ENCODE assay signal across 8 cellular contexts in genomic region chr5:66306105-66306843, GRCh38.
DNase-seq lines count a peak whose midpoint lies in the region; ATAC-seq, FAIRE-seq and TF ChIP-seq lines count a peak whose summit lies in the region.

No MANE protein-coding gene starts in this region.

- H3K27ac Mint-ChIP-seq in MCF 10A (ENCODE audit: low read depth, unreplicated experiment) (no peak overlapping the region), immature natural killer cell (no peak overlapping the region)

- TF ChIP-seq CTCF in D721Med (IDR thresholded peaks at IDR 0.05; ENCODE audit: insufficient read depth, missing control alignments) (peak; percentile 75), MCF 10A (IDR thresholded peaks at IDR 0.05; ENCODE audit: unreplicated experiment) (peak; percentile 87)

- H3K36me3 Mint-ChIP-seq in MCF 10A (ENCODE audit: insufficient read depth, unreplicated experiment) (no peaks in the 10 kb centered on the region), immature natural killer cell (no peaks in the 10 kb centered on the region)

- H3K9me3 Mint-ChIP-seq in MCF 10A (ENCODE audit: unreplicated experiment), result no peaks in the 10 kb centered on the region
- no peaks in the 10 kb centered on the region for H3K9me3 Mint-ChIP-seq in immature natural killer cell

- H3K4me1 Mint-ChIP-seq in MCF 10A (ENCODE audit: insufficient read depth, unreplicated experiment), result no peaks in the 10 kb centered on the region
- H3K4me1 Mint-ChIP-seq in immature natural killer cell, result no peaks in the 10 kb centered on the region

- CTCF ChIA-PET in MCF 10A (lab: Yijun Ruan, JAX), result interaction anchor here (0.6 to 5.5 kb wide), 99 partner anchors 7 to 1768 kb away, joined by 3 to 167 read pairs (median 4); no protein-coding TSS in a partner anchor

- no peak overlapping the region for H3K4me3 Mint-ChIP-seq in MCF 10A (ENCODE audit: unreplicated experiment)
- no peak overlapping the region for H3K4me3 Mint-ChIP-seq in immature natural killer cell

- POLR2A ChIA-PET in MCF 10A (lab: Yijun Ruan, JAX), result interaction anchor here (0.6 to 2.7 kb wide), 8 partner anchors 51 to 458 kb away, joined by 3 to 13 read pairs (median 3); no protein-coding TSS in a partner anchor

- no peak for FAIRE-seq in D721Med (lab: Jason Lieb, UNC)

- DNase-seq in D721Med (ENCODE audit: insufficient read length, low spot score), result peak; percentile 39
- peak; percentile 67 for DNase-seq in LHCN-M2 (ENCODE audit: low read depth)
- peak; percentile 64 for DNase-seq in RPMI7951 (ENCODE audit: low read depth)
- peak; percentile 79 for DNase-seq in MCF 10A (ENCODE audit: unreplicated experiment)
- DNase-seq in immature natural killer cell, result peak in 2 of 3 donors; percentile 5 to 8
- peak; percentile 20 to 23 for DNase-seq in stimulated activated CD4-positive, alpha-beta T cell treated with anti-CD3 and anti-CD28 coated beads, Interleukin-2, amount 100 ng/mL, for 24 hours
- no peak for DNase-seq in GF-D8 (lab: John Stamatoyannopoulos, UW)

- H3K27me3 Mint-ChIP-seq in MCF 10A (ENCODE audit: insufficient read depth, unreplicated experiment) (peaks cover 45% of the 10 kb centered on the region), immature natural killer cell (ENCODE audit: low read depth in 3 of 3) (peaks cover 4 to 17% (median 10%) of the 10 kb centered on the region in 3 donors)

- peak; percentile 74 for ATAC-seq in GM21390 (IDR thresholded peaks at IDR 0.05; ENCODE audit: unreplicated experiment)

- no TSS peak for BruUV-seq in MCF 10A (replicated peaks; lab: Mats Ljungman, UMichigan)

- intact Hi-C loops in MCF 10A (cut with micrococcal nuclease), result loop anchor here (1.0 to 10.0 kb wide), 7 partner anchors 67 to 901 kb away; partner anchors contain the start of gene MAST4
